ENCODE assay signal across 13 cellular contexts in genomic region chr2:100703744-100704143, GRCh38.
"Had no signal": no experiment of that assay in that cellular context is flagged by ENCODE, and none has a peak within 500 bp of the region (broad histone marks: within the 10 kb centered on the region; RNA-seq: fewer than 3 reads in every experiment).

No MANE protein-coding gene starts in this region.

- H3K4me1 Mint-ChIP-seq: activated naive CD8-positive, alpha-beta T cell treated with anti-CD3 and anti-CD28 coated beads, Interleukin-2, amount 50 U/mL, for 24 hours; neural progenitor cell had no signal

- H3K36me3 Mint-ChIP-seq: neural progenitor cell had no signal

- H3K27ac ChIP-seq: cardiac muscle cell, gastrocnemius medialis, neural progenitor cell, parathyroid adenoma, tibial artery had no signal

- H3K9me3 ChIP-seq: gastrocnemius medialis, tibial artery had no signal

- H3K27ac Mint-ChIP-seq: activated CD8-positive, alpha-beta T cell treated with anti-CD3 and anti-CD28 coated beads for 36 hours; activated naive CD8-positive, alpha-beta T cell treated with anti-CD3 and anti-CD28 coated beads, Interleukin-2, amount 50 U/mL, for 24 hours; activated T-cell treated with anti-CD3 and anti-CD28 coated beads, Interleukin-2, amount 50 U/mL, for 72 hours; neural progenitor cell had no signal

- H3K36me3 ChIP-seq: cardiac muscle cell, gastrocnemius medialis, neural progenitor cell, tibial artery had no signal

- H3K27me3 ChIP-seq: cardiac muscle cell, gastrocnemius medialis, neural progenitor cell, tibial artery had no signal

- H3K4me3 Mint-ChIP-seq: activated CD8-positive, alpha-beta T cell treated with anti-CD3 and anti-CD28 coated beads for 36 hours; activated naive CD8-positive, alpha-beta T cell treated with anti-CD3 and anti-CD28 coated beads, Interleukin-2, amount 50 U/mL, for 24 hours; activated T-cell treated with anti-CD3 and anti-CD28 coated beads, Interleukin-2, amount 50 U/mL, for 72 hours; neural progenitor cell had no signal

- H3K4me1 ChIP-seq: gastrocnemius medialis, neural progenitor cell, parathyroid adenoma, tibial artery had no signal

- H3K9ac ChIP-seq: neural progenitor cell, parathyroid adenoma had no signal

- H3K4me3 ChIP-seq: cardiac muscle cell, gastrocnemius medialis, neural progenitor cell, tibial artery had no signal

- H3K4me2 ChIP-seq: neural progenitor cell had no signal

- DNase-seq: activated CD8-positive, alpha-beta memory T cell treated with anti-CD3 and anti-CD28 coated beads, Interleukin-2, amount 50 U/mL, for 4 hours; activated CD8-positive, alpha-beta T cell treated with anti-CD3 and anti-CD28 coated beads for 36 hours; activated naive CD8-positive, alpha-beta T cell treated with anti-CD3 and anti-CD28 coated beads, Interleukin-2, amount 50 U/mL, for 24 hours; activated T-cell treated with anti-CD3 and anti-CD28 coated beads, Interleukin-2, amount 50 U/mL, for 72 hours; gastrocnemius medialis; left ventricle myocardium superior; mesendoderm; retina; small intestine; tibial artery had no signal

- H3K27me3 Mint-ChIP-seq: activated CD8-positive, alpha-beta T cell treated with anti-CD3 and anti-CD28 coated beads for 36 hours; activated naive CD8-positive, alpha-beta T cell treated with anti-CD3 and anti-CD28 coated beads, Interleukin-2, amount 50 U/mL, for 24 hours had no signal

- ATAC-seq: activated CD8-positive, alpha-beta T cell treated with anti-CD3 and anti-CD28 coated beads for 36 hours; activated naive CD8-positive, alpha-beta T cell treated with anti-CD3 and anti-CD28 coated beads, Interleukin-2, amount 50 U/mL, for 24 hours; activated T-cell treated with anti-CD3 and anti-CD28 coated beads, Interleukin-2, amount 50 U/mL, for 72 hours; gastrocnemius medialis; left ventricle myocardium superior had no signal

- H2AFZ ChIP-seq: neural progenitor cell, parathyroid adenoma had no signal

- H3K79me2 ChIP-seq: parathyroid adenoma had no signal

- H3K9me3 Mint-ChIP-seq: activated CD8-positive, alpha-beta T cell treated with anti-CD3 and anti-CD28 coated beads for 36 hours; activated naive CD8-positive, alpha-beta T cell treated with anti-CD3 and anti-CD28 coated beads, Interleukin-2, amount 50 U/mL, for 24 hours had no signal
